9 cellular contexts compared by ENCODE assay signal in genomic region chr7:130369110-130369711, GRCh38. TPM values are rescaled to one million over a fixed set of nuclear protein-coding genes. Genes with fewer than 3 reads are reported as not detected.
DNase-seq lines count a peak whose midpoint lies in the region; ATAC-seq and TF ChIP-seq lines count a peak whose summit lies in the region.
"Had no signal": no experiment of that assay in that cellular context is flagged by ENCODE, and none has a peak within 500 bp of the region (broad histone marks: within the 10 kb centered on the region; RNA-seq: fewer than 3 reads in every experiment).

No MANE protein-coding gene starts in this region.

- H3K4me1 Mint-ChIP-seq in activated naive CD8-positive, alpha-beta T cell treated with anti-CD3 and anti-CD28 coated beads, Interleukin-2, amount 50 U/mL, for 24 hours: peaks cover 17% of the 10 kb centered on the region

- no peak for ATAC-seq in activated naive CD8-positive, alpha-beta T cell treated with anti-CD3 and anti-CD28 coated beads, Interleukin-2, amount 50 U/mL, for 24 hours
- peak; percentile 38 to 55 for ATAC-seq in lower lobe of right lung
- ATAC-seq in GM18868 (IDR thresholded peaks at IDR 0.05; ENCODE audit: unreplicated experiment): no peak
- ATAC-seq in GM21515 (IDR thresholded peaks at IDR 0.05; ENCODE audit: unreplicated experiment): no peak

- no peak overlapping the region for H3K4me3 Mint-ChIP-seq in activated naive CD8-positive, alpha-beta T cell treated with anti-CD3 and anti-CD28 coated beads, Interleukin-2, amount 50 U/mL, for 24 hours

- TF ChIP-seq CTCF in AG10803 (conservative IDR thresholded peaks at IDR 0.05; ENCODE audit: low read length) (no peak), HL-60 (IDR thresholded peaks at IDR 0.05; ENCODE audit: insufficient read depth, low read length) (no peak), lower lobe of right lung (IDR thresholded peaks at IDR 0.05) (no peak)

- H3K9me3 Mint-ChIP-seq in activated naive CD8-positive, alpha-beta T cell treated with anti-CD3 and anti-CD28 coated beads, Interleukin-2, amount 50 U/mL, for 24 hours: no peaks in the 10 kb centered on the region

- peak overlapping the region; percentile 14 for H3K27ac Mint-ChIP-seq in activated naive CD8-positive, alpha-beta T cell treated with anti-CD3 and anti-CD28 coated beads, Interleukin-2, amount 50 U/mL, for 24 hours

- H3K4me3 ChIP-seq in AG10803 (ENCODE audit: low read length) (peak overlapping the region; percentile 4), HL-60 (replicated peaks; ENCODE audit: insufficient read depth, low read length) (no peak overlapping the region), lower lobe of right lung (no peak overlapping the region)

- H3K36me3 ChIP-seq in lower lobe of right lung: no peaks in the 10 kb centered on the region

- peak overlapping the region; percentile 30 for H3K27ac ChIP-seq in HL-60 (replicated peaks)
- peak overlapping the region; percentile 50 for H3K27ac ChIP-seq in lower lobe of right lung
- H3K27ac ChIP-seq: parathyroid adenoma had no signal

- no peaks in the 10 kb centered on the region for H3K27me3 Mint-ChIP-seq in activated naive CD8-positive, alpha-beta T cell treated with anti-CD3 and anti-CD28 coated beads, Interleukin-2, amount 50 U/mL, for 24 hours

- H3K27me3 ChIP-seq in HL-60 (ENCODE audit: insufficient read depth, poor library complexity, severe bottlenecking) (no peaks in the 10 kb centered on the region), lower lobe of right lung (ENCODE audit: low read depth) (no peaks in the 10 kb centered on the region)

- no peaks in the 10 kb centered on the region for H3K36me3 Mint-ChIP-seq in activated naive CD8-positive, alpha-beta T cell treated with anti-CD3 and anti-CD28 coated beads, Interleukin-2, amount 50 U/mL, for 24 hours (ENCODE audit: low read depth)

- H3K9me3 ChIP-seq in lower lobe of right lung: no peaks in the 10 kb centered on the region

- peaks cover 24% of the 10 kb centered on the region for H3K4me1 ChIP-seq in lower lobe of right lung
- H3K4me1 ChIP-seq: parathyroid adenoma had no signal

- intact Hi-C loops in lower lobe of right lung (cut with DNase I): no loop called here

- DNase-seq in AG10803 (ENCODE audit: low read depth): peak; percentile 99
- DNase-seq in HL-60 (ENCODE audit: low read depth in 1 of 2, low spot score in 1 of 2): peak; percentile 72 to 85
- DNase-seq in activated naive CD8-positive, alpha-beta T cell treated with anti-CD3 and anti-CD28 coated beads, Interleukin-2, amount 50 U/mL, for 24 hours: no peak
- DNase-seq in lower lobe of right lung: no peak
- no peak for DNase-seq in COR-L47 (lab: John Stamatoyannopoulos, UW)
- DNase-seq in SHP77 (lab: John Stamatoyannopoulos, UW): no peak

RNA-seq across cellular contexts. Expression of gene CPA1, which starts 11.1 kb away (rescaled TPM):
- total RNA-seq in lower lobe of right lung: 0.30 TPM

RNA-seq across cellular contexts. Expression of gene CPA5, which starts 24.6 kb away (rescaled TPM):
- total RNA-seq in lower lobe of right lung: not detected

Comparison
In these comparisons a context has a peak if more than half of its experiments do, and no peak if none do; other contexts are left out.
1. DNase-seq: peak in AG10803 (single experiment) and HL-60 (2 of 2); none in activated naive CD8-positive, alpha-beta T cell treated with anti-CD3 and anti-CD28 coated beads, Interleukin-2, amount 50 U/mL, for 24 hours (single experiment), lower lobe of right lung (single experiment), COR-L47 (single experiment) and SHP77 (0 of 2).
2. ATAC-seq: peak in lower lobe of right lung (2 of 2); none in activated naive CD8-positive, alpha-beta T cell treated with anti-CD3 and anti-CD28 coated beads, Interleukin-2, amount 50 U/mL, for 24 hours (single experiment), GM18868 (single experiment) and GM21515 (single experiment).